In the genomic region with DNA sequence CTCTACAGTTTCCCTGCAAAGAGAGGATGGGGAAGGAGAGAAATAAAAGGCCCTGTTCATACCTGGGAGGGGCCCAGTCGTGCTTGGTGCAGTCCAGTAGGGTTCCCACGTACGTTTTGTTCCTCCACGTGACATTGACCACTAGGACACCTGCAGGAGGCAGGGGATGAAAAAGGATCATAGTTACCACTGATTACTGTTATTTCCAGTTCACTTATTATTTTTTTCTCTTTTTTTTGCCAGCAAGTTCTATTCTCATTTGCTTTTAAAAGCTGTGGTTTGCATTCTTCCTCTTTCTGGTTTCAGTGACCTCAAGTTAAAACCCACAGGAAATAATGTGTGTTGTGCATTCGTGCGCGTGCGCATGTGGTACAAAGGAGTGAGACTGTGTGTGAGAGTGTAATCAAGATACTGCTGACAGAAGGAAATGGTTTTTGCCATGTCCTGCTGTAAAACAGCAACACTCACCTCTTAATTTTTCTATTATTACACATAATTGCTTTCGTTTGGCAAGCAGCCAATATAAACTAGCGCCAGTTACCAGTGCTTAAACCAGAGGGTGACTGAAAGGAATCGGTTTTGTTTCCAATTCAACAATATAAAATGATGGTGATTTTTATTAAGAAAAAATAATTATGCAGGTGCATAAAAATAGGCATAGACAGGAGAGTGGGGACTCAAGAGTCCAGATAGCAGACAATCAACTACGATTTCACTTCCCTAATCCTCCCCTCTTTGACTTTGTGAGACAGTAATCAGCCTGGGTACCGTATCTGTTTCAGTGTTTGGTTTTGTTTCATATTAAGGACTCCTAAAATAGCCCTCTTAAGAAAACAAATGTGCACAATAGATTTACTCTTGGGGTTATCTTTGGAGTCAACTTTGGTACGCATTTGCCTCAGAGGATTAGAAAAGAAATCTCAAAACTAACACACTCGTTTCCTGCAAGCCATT, we compare ENCODE assay signal across 8 cellular contexts.
DNase-seq lines count a peak whose midpoint lies in the region; TF ChIP-seq lines count a peak whose summit lies in the region.

No MANE protein-coding gene starts in this region.

- BruUV-seq in Caco-2 (replicated peaks; lab: Mats Ljungman, UMichigan), result no TSS peak

- H3K27me3 ChIP-seq in right atrium auricular region (no peaks in the 10 kb centered on the region), Caco-2 (replicated peaks; ENCODE audit: control insufficient read depth, insufficient read depth, low read length) (no peaks in the 10 kb centered on the region)

- H3K27ac ChIP-seq in right atrium auricular region, result peak overlapping the region; percentile 22 to 84

- H3K27me3 Mint-ChIP-seq in HFFc6 (ENCODE audit: insufficient read depth) (no peaks in the 10 kb centered on the region; the same call in 1 of the 2 replicates), Caco-2 (ENCODE audit: insufficient read depth, unreplicated experiment) (no peaks in the 10 kb centered on the region)

- DNase-seq in GM10248 (ENCODE audit: extremely low spot score) (peak; percentile 79), HFFc6 (peak; percentile 91), NCI-H1092 (lab: John Stamatoyannopoulos, UW) (peak; percentile 72), SW480 (ENCODE audit: low spot score) (peak; percentile 92), amniotic epithelial cell (ENCODE audit: low read depth) (peak; percentile 86), right atrium auricular region (ENCODE audit: low spot score) (peak; percentile 74), Caco-2 (no peak)
- peak; percentile 73 for DNase-seq in stimulated activated CD4-positive, alpha-beta T cell treated with anti-CD3 and anti-CD28 coated beads, Interleukin-15, amount 100 ng/mL, for 24 hours

- H3K4me1 ChIP-seq in right atrium auricular region, result peaks cover 0 to 57% of the 10 kb centered on the region in 2 donors
- H3K4me1 ChIP-seq in Caco-2, result peaks cover 33% of the 10 kb centered on the region

- H3K36me3 ChIP-seq in right atrium auricular region (peaks cover 4% of the 10 kb centered on the region), Caco-2 (ENCODE audit: control insufficient read depth, insufficient read depth, low read length) (no peaks in the 10 kb centered on the region)

- TF ChIP-seq CTCF in GM10248 (IDR thresholded peaks at IDR 0.05; ENCODE audit: control extremely low read depth, extremely low read depth, low read depth, missing control alignments), result no peak
- peak; percentile 17; the same call in 1 of the 2 replicates for TF ChIP-seq CTCF in HFFc6 (IDR thresholded peaks at IDR 0.05)
- TF ChIP-seq CTCF in right atrium auricular region (IDR thresholded peaks at IDR 0.05), result no peak
- TF ChIP-seq CTCF in Caco-2 (IDR thresholded peaks at IDR 0.05; ENCODE audit: insufficient read depth in 1 of 2, low read depth in 1 of 2, low read length in 1 of 2, severe bottlenecking in 1 of 2, unreplicated experiment in 1 of 2), result no peak

- peak overlapping the region in 1 of 2 donors; percentile 19 for H3K4me3 ChIP-seq in right atrium auricular region
- no peak overlapping the region for H3K4me3 ChIP-seq in Caco-2 (ENCODE audit: low read depth, low read length)

- intact Hi-C loops in Caco-2 (cut with micrococcal nuclease; ENCODE audit: unreplicated experiment), result no loop called here

- H3K4me3 Mint-ChIP-seq in HFFc6 (peak overlapping the region; percentile 86), Caco-2 (ENCODE audit: unreplicated experiment) (no peak overlapping the region)

- CTCF ChIA-PET in GM10248 (lab: Yijun Ruan, JAX), result interaction anchor here (2.1 kb wide), 1 partner anchor 11 kb away, joined by 11 read pairs; no protein-coding TSS in a partner anchor
- CTCF ChIA-PET in Caco-2 (lab: Charles Lee), result no interaction called here

- peak overlapping the region; percentile 79 for H3K27ac Mint-ChIP-seq in HFFc6
- H3K27ac Mint-ChIP-seq in Caco-2 (ENCODE audit: unreplicated experiment), result no peak overlapping the region

- POLR2A ChIA-PET in GM10248 (lab: Yijun Ruan, JAX), result no interaction called here
- POLR2A ChIA-PET in Caco-2 (lab: Charles Lee), result no interaction called here

- peaks cover 59% of the 10 kb centered on the region for H3K4me1 Mint-ChIP-seq in HFFc6 (ENCODE audit: low read depth)
- peaks cover 9% of the 10 kb centered on the region for H3K4me1 Mint-ChIP-seq in Caco-2 (ENCODE audit: low read depth, unreplicated experiment)

- H3K9me3 ChIP-seq in right atrium auricular region (no peaks in the 10 kb centered on the region), Caco-2 (no peaks in the 10 kb centered on the region)

- no peaks in the 10 kb centered on the region for H3K9me3 Mint-ChIP-seq in HFFc6
- no peaks in the 10 kb centered on the region for H3K9me3 Mint-ChIP-seq in Caco-2 (ENCODE audit: unreplicated experiment)

- H3K36me3 Mint-ChIP-seq in HFFc6 (ENCODE audit: low read depth), result peaks cover 7% of the 10 kb centered on the region; the same call in 1 of the 2 replicates
- peaks cover 35% of the 10 kb centered on the region for H3K36me3 Mint-ChIP-seq in Caco-2 (ENCODE audit: insufficient read depth, unreplicated experiment)

Comparison
In these comparisons a context has a peak if more than half of its experiments do, and no peak if none do; other contexts are left out.
1. DNase-seq: peak in GM10248 (single experiment), HFFc6 (single experiment), NCI-H1092 (single experiment), SW480 (single experiment), amniotic epithelial cell (single experiment), right atrium auricular region (single experiment) and stimulated activated CD4-positive, alpha-beta T cell treated with anti-CD3 and anti-CD28 coated beads, Interleukin-15, amount 100 ng/mL, for 24 hours (single experiment); none in Caco-2 (0 of 2).